In genomic region chr13:92187378-92187989, GRCh38 we compare ENCODE assay signal across 8 cellular contexts.
DNase-seq lines count a peak whose midpoint lies in the region; ATAC-seq and TF ChIP-seq lines count a peak whose summit lies in the region.

No MANE protein-coding gene starts in this region.

- H3K27me3 Mint-ChIP-seq in activated T-cell treated with anti-CD3 and anti-CD28 coated beads, Interleukin-2, amount 50 U/mL, for 72 hours (ENCODE audit: low read depth) = no peaks in the 10 kb centered on the region

- no peak overlapping the region for H3K4me3 Mint-ChIP-seq in activated T-cell treated with anti-CD3 and anti-CD28 coated beads, Interleukin-2, amount 50 U/mL, for 72 hours

- peak in 1 of 2 donors; percentile 19 for ATAC-seq in activated T-cell treated with anti-CD3 and anti-CD28 coated beads, Interleukin-2, amount 50 U/mL, for 72 hours (replicated peaks in 1 of 2)
- peak; percentile 93 for ATAC-seq in GM21515 (IDR thresholded peaks at IDR 0.05; ENCODE audit: unreplicated experiment)

- no peaks in the 10 kb centered on the region for H3K36me3 Mint-ChIP-seq in activated T-cell treated with anti-CD3 and anti-CD28 coated beads, Interleukin-2, amount 50 U/mL, for 72 hours (ENCODE audit: insufficient read depth in 2 of 2)

- no peak overlapping the region for H3K4me3 ChIP-seq in epithelial cell of esophagus (ENCODE audit: low read length)

- peak; percentile 1 to 31 for DNase-seq in activated T-cell treated with anti-CD3 and anti-CD28 coated beads, Interleukin-2, amount 50 U/mL, for 72 hours
- no peak for DNase-seq in activated T-cell treated with anti-CD3 and anti-CD28 coated beads, Interleukin-2, amount 50 U/mL, for 1 hour
- DNase-seq in HT-29 (ENCODE audit: low spot score) (peak; percentile 80), RKO (ENCODE audit: low spot score) (peak; percentile 41), epithelial cell of esophagus (ENCODE audit: low read depth) (peak; percentile 45), non-pigmented ciliary epithelial cell (ENCODE audit: low read depth) (peak; percentile 11), cortex of kidney (lab: John Stamatoyannopoulos, UW) (no peak)

- H3K9me3 Mint-ChIP-seq in activated T-cell treated with anti-CD3 and anti-CD28 coated beads, Interleukin-2, amount 50 U/mL, for 72 hours = no peaks in the 10 kb centered on the region

- TF ChIP-seq CTCF in epithelial cell of esophagus (IDR thresholded peaks at IDR 0.05; ENCODE audit: insufficient read depth, low read depth, low read length, missing control alignments) = peak; percentile 88

- H3K4me1 Mint-ChIP-seq in activated T-cell treated with anti-CD3 and anti-CD28 coated beads, Interleukin-2, amount 50 U/mL, for 72 hours (ENCODE audit: low read depth) = no peaks in the 10 kb centered on the region

- no peak overlapping the region for H3K27ac Mint-ChIP-seq in activated T-cell treated with anti-CD3 and anti-CD28 coated beads, Interleukin-2, amount 50 U/mL, for 72 hours

Comparison
In these comparisons a context has a peak if more than half of its experiments do, and no peak if none do; other contexts are left out.
1. DNase-seq: peak in activated T-cell treated with anti-CD3 and anti-CD28 coated beads, Interleukin-2, amount 50 U/mL, for 72 hours (2 of 2), HT-29 (single experiment), RKO (single experiment), epithelial cell of esophagus (single experiment) and non-pigmented ciliary epithelial cell (single experiment); none in activated T-cell treated with anti-CD3 and anti-CD28 coated beads, Interleukin-2, amount 50 U/mL, for 1 hour (single experiment) and cortex of kidney (single experiment).